27 cellular contexts compared by ENCODE assay signal in the genomic region with DNA sequence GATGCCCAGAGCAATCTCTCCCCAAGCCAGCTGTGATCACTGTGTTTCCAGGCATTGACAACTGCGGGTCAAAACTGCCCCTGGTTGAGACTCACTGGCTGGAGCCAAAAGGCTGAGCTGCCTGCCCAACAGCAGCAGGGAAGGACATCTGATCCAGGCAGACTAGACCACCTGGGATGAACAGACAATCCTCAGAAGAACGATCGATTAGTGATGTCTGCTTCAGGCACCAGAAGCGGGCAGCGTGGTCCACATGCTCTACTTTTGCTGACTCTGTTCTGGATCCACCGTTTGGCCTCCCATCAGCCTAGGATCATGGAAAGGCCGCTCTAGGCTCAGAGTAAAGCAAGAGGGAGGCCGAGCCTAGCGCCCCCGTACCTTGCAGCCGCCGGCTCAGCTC. TPM values are rescaled to one million over a fixed set of nuclear protein-coding genes. Genes with fewer than 3 reads are reported as not detected.
A peak's percentile ranks its signal among the peaks of the same experiment; 100 is the strongest.
DNase-seq lines count a peak whose midpoint lies in the region; ATAC-seq, FAIRE-seq and TF ChIP-seq lines count a peak whose summit lies in the region.
"Had no signal": no experiment of that assay in that cellular context is flagged by ENCODE, and none has a peak within 500 bp of the region (broad histone marks: within the 10 kb centered on the region; RNA-seq: fewer than 3 reads in every experiment).

No MANE protein-coding gene starts in this region.

- no peak overlapping the region for H2AK5ac ChIP-seq in neuronal stem cell (ENCODE audit: low read depth, low read length)

- H3K4ac ChIP-seq in neuronal stem cell (ENCODE audit: low read length) = no peak overlapping the region

- peaks cover 16% of the 10 kb centered on the region for H3K79me2 ChIP-seq in K562 (ENCODE audit: control insufficient read depth, insufficient read depth, low read length)

- H3K4me1 ChIP-seq in HEK293 (ENCODE audit: control insufficient read depth, insufficient read depth, low read length) (no peaks in the 10 kb centered on the region), K562 (replicated peaks in 1 of 2; ENCODE audit: control insufficient read depth in 2 of 2, insufficient read depth in 2 of 2, low read length in 2 of 2) (peaks cover 1 to 24% of the 10 kb centered on the region in 2 experiments; a peak in 4 of 5 replicates), neuronal stem cell (ENCODE audit: control insufficient read depth in 2 of 2, insufficient read depth in 1 of 2, low read depth in 1 of 2, low read length in 2 of 2) (no peaks in the 10 kb centered on the region)
- no peaks in the 10 kb centered on the region for H3K4me1 ChIP-seq in CD8-positive, alpha-beta memory T cell (ENCODE audit: insufficient read depth, low read length)
- H3K4me1 ChIP-seq: BE2C, Caco-2 had no signal

- no peak for DNase-seq in K562 (ENCODE audit: extremely low read depth in 1 of 4, low spot score in 3 of 4)
- DNase-seq in neuronal stem cell (ENCODE audit: low spot score) = no peak
- DNase-seq in stimulated activated naive B cell treated with anti-CD40 and anti-IgM and Interleukin-4, amounts not matched to agents 10 μg/mL and 1 μg/mL and 100 μg/mL, for 72 hours = no peak
- DNase-seq in GDM1 (lab: John Stamatoyannopoulos, UW) = no peak
- no peak for DNase-seq in NCI-H82 (lab: John Stamatoyannopoulos, UW)
- no peak for DNase-seq in CD8-positive, alpha-beta memory T cell
- DNase-seq: 8988T; ACHN; BE2C; C1 segment of cervical spinal cord; Caco-2; Calu3; CD4-positive, alpha-beta memory T cell; CD4-positive, CD25-positive, alpha-beta regulatory T cell; DMS79 treated with DMSO at 0.1 percent for 48 hours had no signal

- no peak overlapping the region for H2AFZ ChIP-seq in K562 (ENCODE audit: low read depth, low read length)
- H2AFZ ChIP-seq in neuronal stem cell (ENCODE audit: low read length) = no peak overlapping the region

- H4K91ac ChIP-seq in neuronal stem cell (ENCODE audit: low read depth, low read length, poor library complexity) = no peak overlapping the region

- intact Hi-C loops in K562 (cut with micrococcal nuclease) = loop anchor here (10.0 kb wide), 1 partner anchor 163 kb away; no protein-coding TSS in a partner anchor

- no peak overlapping the region for H2BK5ac ChIP-seq in neuronal stem cell (ENCODE audit: low read length)

- peak overlapping the region; percentile 31 for H3K14ac ChIP-seq in neuronal stem cell (ENCODE audit: low read length)

- no peak for ATAC-seq in K562
- ATAC-seq in stimulated activated naive B cell treated with anti-CD40 and anti-IgM and Interleukin-4, amounts not matched to agents 10 μg/mL and 1 μg/mL and 100 μg/mL, for 72 hours (replicated peaks) = no peak
- no peak for ATAC-seq in HG02623 (IDR thresholded peaks at IDR 0.05; ENCODE audit: unreplicated experiment)
- ATAC-seq: GM12878 had no signal

- H3K9me3 ChIP-seq in HEK293 (ENCODE audit: control insufficient read depth, insufficient read depth, low read depth, low read length) (no peaks in the 10 kb centered on the region), K562 (replicated peaks; ENCODE audit: control insufficient read depth, insufficient read depth, low read depth, low read length) (no peaks in the 10 kb centered on the region), neuronal stem cell (replicated peaks in 1 of 2; ENCODE audit: control insufficient read depth in 2 of 2, insufficient read depth in 1 of 2, low read depth in 1 of 2, low read length in 2 of 2) (peaks cover 0 to 2% of the 10 kb centered on the region in 2 donors)
- H3K9me3 ChIP-seq in CD8-positive, alpha-beta memory T cell (ENCODE audit: low read length) = no peaks in the 10 kb centered on the region
- H3K9me3 ChIP-seq: BE2C, BLaER1, Caco-2 had no signal

- in situ Hi-C loops in K562 (cut with MboI) = no loop called here

- no peak for TF ChIP-seq RAD21 in K562 (CRISPR knock-in tag; conservative IDR thresholded peaks at IDR 0.05 in 1 of 2, IDR thresholded peaks at IDR 0.05 in 1 of 2)

- H3K4me3 Mint-ChIP-seq in stimulated activated naive B cell treated with anti-CD40 and anti-IgM and Interleukin-4, amounts not matched to agents 10 μg/mL and 1 μg/mL and 100 μg/mL, for 72 hours = no peak overlapping the region
- H3K4me3 Mint-ChIP-seq in CD8-positive, alpha-beta memory T cell = no peak overlapping the region
- H3K4me3 Mint-ChIP-seq: CD14-positive monocyte; CD4-positive, alpha-beta memory T cell; CD4-positive, CD25-positive, alpha-beta regulatory T cell had no signal

- no peaks in the 10 kb centered on the region for H3K79me1 ChIP-seq in neuronal stem cell (ENCODE audit: low read depth, low read length)

- FAIRE-seq in K562 (lab: Jason Lieb, UNC) = no peak
- FAIRE-seq: A204.1, D721Med, G401.6, GM12878, GM12892, GM18507 had no signal

- H3K36me3 Mint-ChIP-seq in stimulated activated naive B cell treated with anti-CD40 and anti-IgM and Interleukin-4, amounts not matched to agents 10 μg/mL and 1 μg/mL and 100 μg/mL, for 72 hours = peaks cover 40 to 59% of the 10 kb centered on the region in 2 donors
- peaks cover 3 to 81% (median 5%) of the 10 kb centered on the region in 3 donors for H3K36me3 Mint-ChIP-seq in CD8-positive, alpha-beta memory T cell

- H2BK12ac ChIP-seq in neuronal stem cell (ENCODE audit: low read length) = no peak overlapping the region

- peak overlapping the region; percentile 27 for H3K18ac ChIP-seq in neuronal stem cell (ENCODE audit: low read length)

- no peak for TF ChIP-seq CTCF in HEK293 (tag by site-specific recombination; IDR thresholded peaks at IDR 0.05)
- TF ChIP-seq CTCF in K562 (IDR thresholded peaks at IDR 0.05 in 2 of 3, conservative IDR thresholded peaks at IDR 0.05 in 1 of 3; ENCODE audit: insufficient read depth in 2 of 3, low read depth in 1 of 3, low read length in 3 of 3) = no peak

- H3K27me3 Mint-ChIP-seq in stimulated activated naive B cell treated with anti-CD40 and anti-IgM and Interleukin-4, amounts not matched to agents 10 μg/mL and 1 μg/mL and 100 μg/mL, for 72 hours = no peaks in the 10 kb centered on the region
- no peaks in the 10 kb centered on the region for H3K27me3 Mint-ChIP-seq in CD8-positive, alpha-beta memory T cell
- H3K27me3 Mint-ChIP-seq: CD4-positive, alpha-beta memory T cell; CD4-positive, CD25-positive, alpha-beta regulatory T cell had no signal

- H3K27ac ChIP-seq in HEK293 (ENCODE audit: extremely low read depth, low read depth, low read length) (no peak overlapping the region), K562 (ENCODE audit: extremely low read depth, low read depth, low read length) (no peak overlapping the region), neuronal stem cell (replicated peaks; ENCODE audit: low read length) (no peak overlapping the region)
- no peak overlapping the region for H3K27ac ChIP-seq in CD8-positive, alpha-beta memory T cell (ENCODE audit: low read depth, low read length)
- H3K27ac ChIP-seq: BLaER1 had no signal

- H2BK120ac ChIP-seq in neuronal stem cell (ENCODE audit: low read depth, low read length) = no peak overlapping the region

- no peaks in the 10 kb centered on the region for H3K9me1 ChIP-seq in K562 (ENCODE audit: control insufficient read depth, insufficient read depth, low read length)

- no peak; the same call in 1 of the 2 replicates for TF ChIP-seq POLR2A in K562 (conservative IDR thresholded peaks at IDR 0.05)

- H4K20me1 ChIP-seq in K562 (replicated peaks; ENCODE audit: control insufficient read depth, insufficient read depth, low read length) = 0 out of 2 replicates have a peak, but pooled peaks cover 10% of the 10 kb centered on the region

- WGBS in K562 (ENCODE audit: insufficient coverage, low coverage, missing lambda C conversion rate) = 94% methylated on average over 12 of the region's 12 CpGs
- no CpG with 5 or more reads among the region's 12 CpGs for WGBS in neuronal stem cell (ENCODE audit: extremely low coverage in 2 of 2, insufficient read length in 2 of 2, insufficient replicate concordance in 1 of 2), 2 donors

- peaks cover 16 to 64% of the 10 kb centered on the region in 2 experiments; a peak in 2 of 3 replicates for H3K36me3 ChIP-seq in HEK293 (ENCODE audit: control insufficient read depth in 2 of 2, insufficient read depth in 1 of 2, low read length in 2 of 2)
- H3K36me3 ChIP-seq in K562 (ENCODE audit: control insufficient read depth, insufficient read depth, low read length) = peaks cover 89% of the 10 kb centered on the region
- peaks cover 28 to 82% of the 10 kb centered on the region in 2 donors for H3K36me3 ChIP-seq in neuronal stem cell (replicated peaks in 1 of 2; ENCODE audit: control insufficient read depth in 2 of 2, insufficient read depth in 2 of 2, low read length in 2 of 2)
- peaks cover 13% of the 10 kb centered on the region for H3K36me3 ChIP-seq in CD8-positive, alpha-beta memory T cell (ENCODE audit: insufficient read depth, low read length)

- peak overlapping the region; percentile 5 for H3K27ac Mint-ChIP-seq in stimulated activated naive B cell treated with anti-CD40 and anti-IgM and Interleukin-4, amounts not matched to agents 10 μg/mL and 1 μg/mL and 100 μg/mL, for 72 hours
- no peak overlapping the region for H3K27ac Mint-ChIP-seq in CD8-positive, alpha-beta memory T cell
- H3K27ac Mint-ChIP-seq: CD14-positive monocyte; CD4-positive, CD25-positive, alpha-beta regulatory T cell had no signal

- H3K4me3 ChIP-seq in HEK293 (ENCODE audit: low read depth, low read length) = no peak overlapping the region
- no peak overlapping the region for H3K4me3 ChIP-seq in K562
- H3K4me3 ChIP-seq in neuronal stem cell (ENCODE audit: low read length in 2 of 2) = no peak overlapping the region
- H3K4me3 ChIP-seq in CD8-positive, alpha-beta memory T cell (ENCODE audit: low read length) = no peak overlapping the region
- H3K4me3 ChIP-seq: BLaER1, GM12878 had no signal

- no peaks in the 10 kb centered on the region for H3K4me1 Mint-ChIP-seq in stimulated activated naive B cell treated with anti-CD40 and anti-IgM and Interleukin-4, amounts not matched to agents 10 μg/mL and 1 μg/mL and 100 μg/mL, for 72 hours
- peaks cover 0 to under 1% (median under 1%) of the 10 kb centered on the region in 3 donors for H3K4me1 Mint-ChIP-seq in CD8-positive, alpha-beta memory T cell
- H3K4me1 Mint-ChIP-seq: CD14-positive monocyte had no signal

- H4K8ac ChIP-seq in neuronal stem cell (ENCODE audit: low read depth, low read length) = no peak overlapping the region

- H3K9me3 Mint-ChIP-seq in stimulated activated naive B cell treated with anti-CD40 and anti-IgM and Interleukin-4, amounts not matched to agents 10 μg/mL and 1 μg/mL and 100 μg/mL, for 72 hours = no peaks in the 10 kb centered on the region
- H3K9me3 Mint-ChIP-seq in CD8-positive, alpha-beta memory T cell = peaks cover 0 to 2% (median 0%) of the 10 kb centered on the region in 5 donors
- H3K9me3 Mint-ChIP-seq: CD4-positive, alpha-beta memory T cell; CD4-positive, CD25-positive, alpha-beta regulatory T cell had no signal

- no peak overlapping the region for H3K4me2 ChIP-seq in K562 (ENCODE audit: insufficient read depth, low read length)
- no peak overlapping the region for H3K4me2 ChIP-seq in neuronal stem cell (ENCODE audit: insufficient read depth, low read length, poor library complexity, severe bottlenecking)
- H3K4me2 ChIP-seq: BLaER1 had no signal

- no peak overlapping the region for H2BK15ac ChIP-seq in neuronal stem cell (ENCODE audit: low read length)

- H3K27me3 ChIP-seq in K562 (ENCODE audit: control insufficient read depth in 2 of 2, insufficient read depth in 2 of 2, low read length in 2 of 2) = no peaks in the 10 kb centered on the region
- no peaks in the 10 kb centered on the region for H3K27me3 ChIP-seq in neuronal stem cell (ENCODE audit: control insufficient read depth in 3 of 3, insufficient read depth in 3 of 3, low read depth in 1 of 3, low read length in 3 of 3)
- no peaks in the 10 kb centered on the region for H3K27me3 ChIP-seq in CD8-positive, alpha-beta memory T cell (ENCODE audit: insufficient read depth, low read length, poor library complexity, severe bottlenecking)
- H3K27me3 ChIP-seq: BE2C, BLaER1 had no signal

- no peak for TF ChIP-seq EP300 in K562 (IDR thresholded peaks at IDR 0.05; ENCODE audit: low read length)

- H3K9ac ChIP-seq in K562 (ENCODE audit: insufficient read depth in 1 of 2, low read depth in 2 of 2, low read length in 2 of 2) (no peak overlapping the region), neuronal stem cell (ENCODE audit: low read depth, low read length, poor library complexity) (peak overlapping the region; percentile 15)
- H3K9ac ChIP-seq: BLaER1 had no signal

- BruUV-seq in K562 (replicated peaks; lab: Mats Ljungman, UMichigan) = no TSS peak

- H3K23ac ChIP-seq in neuronal stem cell (ENCODE audit: low read depth, low read length, poor library complexity) = no peak overlapping the region

- CTCF ChIA-PET in HEK293 (lab: Yijun Ruan, JAX) = interaction anchor here (0.7 kb wide), 1 partner anchor 420 kb away, joined by 3 read pairs; no protein-coding TSS in a partner anchor
- CTCF ChIA-PET in K562 (lab: Yijun Ruan, JAX; ENCODE audit: low intra/inter-chr PET ratio) = no interaction called here
- CTCF ChIA-PET in CD8-positive, alpha-beta memory T cell (lab: Charles Lee) = no interaction called here

- POLR2A ChIA-PET in HEK293 (lab: Yijun Ruan, JAX) = no interaction called here
- POLR2A ChIA-PET in K562 (lab: Yijun Ruan, JAX) = interaction anchor here (0.7 to 1.0 kb wide), 3 partner anchors 10 to 13 kb away, joined by 3 read pairs; no protein-coding TSS in a partner anchor
- POLR2A ChIA-PET in CD8-positive, alpha-beta memory T cell (lab: Charles Lee) = no interaction called here

RNA-seq across cellular contexts. Expression of a gene that starts 9.9 kb away (rescaled TPM):
- total RNA-seq in K562 (2011; cell fraction: chromatin; rRNA removed; ENCODE audit: low replicate concordance) = 21.2 and 44.5 TPM in 2 replicates
- 22.6 and 39.5 TPM in 2 replicates for total RNA-seq in K562 (2011; cell fraction: nucleolus; rRNA removed)
- 29.0 and 50.9 TPM in 2 replicates for total RNA-seq in K562 (2011; cell fraction: nucleoplasm; rRNA removed)
- total RNA-seq in K562 (2014; rRNA removed) = 9.7 and 14.7 TPM in 2 replicates
- 5.7 and 7.3 TPM in 2 replicates for total RNA-seq in K562 (2014; rRNA removed; fragmentation: Illumina TruSeq; extraction: Trizol)
- total RNA-seq in K562 (2015; rRNA removed; fragmentation: Illumina TruSeq; extraction: Trizol) = 3.1 and 3.2 TPM in 2 replicates
- 13.8 and 21.1 TPM in 2 replicates for total RNA-seq in K562 (2021)
- polyA plus RNA-seq in K562 (2011; rRNA removed) = 4.6 and 15.8 TPM in 2 replicates
- 4.3 and 28.1 TPM in 2 replicates for polyA plus RNA-seq in K562 (2011; cell fraction: cytosol; rRNA removed)
- polyA plus RNA-seq in K562 (2011; cell fraction: nucleus; rRNA removed) = 3.8 and 33.4 TPM in 2 replicates
- 6.4 and 10.7 TPM in 2 replicates for polyA plus RNA-seq in K562 (2012)
- polyA plus RNA-seq in K562 (2014; fragmentation: Illumina TruSeq; extraction: Trizol) = 19.6 and 26.5 TPM in 2 replicates
- polyA plus RNA-seq in K562 (2014; fragmentation: Nextera tagmentation; extraction: Ambion mirVana) = 1 to 10 TPM; 5.4 to 5.7 TPM
- 12.4 and 17.5 TPM in 2 replicates for polyA plus RNA-seq in K562 (2014; rRNA removed)
- 1.9 and 8.0 TPM in 2 replicates for polyA minus RNA-seq in K562 (2011; rRNA and poly(A)+ RNA removed)
- polyA minus RNA-seq in K562 (2011; cell fraction: cytosol; rRNA and poly(A)+ RNA removed) = 3.7 and 9.2 TPM in 2 replicates
- 1.9 and 6.6 TPM in 2 replicates for polyA minus RNA-seq in K562 (2011; cell fraction: nucleus; rRNA and poly(A)+ RNA removed)
- polyA plus RNA-seq in neuronal stem cell (2013, experiment 1 of 2) = 0.26 TPM
- 0.17 TPM for polyA plus RNA-seq in neuronal stem cell (2013, experiment 2 of 2)
- not detected for total RNA-seq in CD8-positive, alpha-beta memory T cell
- 0.21 TPM for polyA plus RNA-seq in CD8-positive, alpha-beta memory T cell
- total RNA-seq: A673, Caco-2, GM12878 had no signal
- polyA plus RNA-seq: AG04450; CD4-positive, alpha-beta memory T cell; CD4-positive, CD25-positive, alpha-beta regulatory T cell; GM12878 had no signal

RNA-seq across cellular contexts. Expression of a gene that starts 15.0 kb away (rescaled TPM):
- 86.2 and 226 TPM in 2 replicates for total RNA-seq in K562 (2011; cell fraction: chromatin; rRNA removed; ENCODE audit: low replicate concordance)
- 132 and 156 TPM in 2 replicates for total RNA-seq in K562 (2011; cell fraction: nucleolus; rRNA removed)
- 101 and 114 TPM in 2 replicates for total RNA-seq in K562 (2011; cell fraction: nucleoplasm; rRNA removed)
- total RNA-seq in K562 (2014; rRNA removed) (63.2 and 78.7 TPM in 2 replicates), K562 (2014; rRNA removed; fragmentation: Illumina TruSeq; extraction: Trizol) (25.8 and 29.2 TPM in 2 replicates), K562 (2015; rRNA removed; fragmentation: Illumina TruSeq; extraction: Trizol) (41.9 and 43.3 TPM in 2 replicates), K562 (2021) (65.7 and 70.3 TPM in 2 replicates)
- polyA plus RNA-seq in K562 (2011; rRNA removed) (23.3 and 28.6 TPM in 2 replicates), K562 (2014; fragmentation: Illumina TruSeq; extraction: Trizol) (39.5 and 44.9 TPM in 2 replicates), K562 (2014; fragmentation: Nextera tagmentation; extraction: Ambion mirVana) (1 to 10 TPM; 7.5 to 9.8 TPM), K562 (2014; rRNA removed) (51.2 and 53.8 TPM in 2 replicates)
- 19.8 and 50.7 TPM in 2 replicates for polyA plus RNA-seq in K562 (2011; cell fraction: cytosol; rRNA removed)
- 75.3 and 114 TPM in 2 replicates for polyA plus RNA-seq in K562 (2011; cell fraction: nucleus; rRNA removed)
- polyA plus RNA-seq in K562 (2012) = 36.1 and 51.9 TPM in 2 replicates
- 19.9 and 43.3 TPM in 2 replicates for polyA minus RNA-seq in K562 (2011; rRNA and poly(A)+ RNA removed)
- polyA minus RNA-seq in K562 (2011; cell fraction: cytosol; rRNA and poly(A)+ RNA removed) = 18.3 and 33.0 TPM in 2 replicates
- 32.5 and 38.9 TPM in 2 replicates for polyA minus RNA-seq in K562 (2011; cell fraction: nucleus; rRNA and poly(A)+ RNA removed)
- 7.9 TPM for polyA plus RNA-seq in neuronal stem cell (2013, experiment 1 of 2)
- polyA plus RNA-seq in neuronal stem cell (2013, experiment 2 of 2) = 7.9 TPM
- 10 to 100 TPM; 21.4 to 22.2 TPM for total RNA-seq in CD8-positive, alpha-beta memory T cell
- 15.8 TPM for polyA plus RNA-seq in CD8-positive, alpha-beta memory T cell

RNA-seq across cellular contexts. Expression of a gene that starts 27.7 kb away (rescaled TPM):
- 21.2 and 53.9 TPM in 2 replicates for total RNA-seq in K562 (2011; cell fraction: chromatin; rRNA removed; ENCODE audit: low replicate concordance)
- 25.4 and 29.5 TPM in 2 replicates for total RNA-seq in K562 (2011; cell fraction: nucleolus; rRNA removed)
- 24.6 and 30.8 TPM in 2 replicates for total RNA-seq in K562 (2011; cell fraction: nucleoplasm; rRNA removed)
- total RNA-seq in K562 (2014; rRNA removed) (18.1 and 21.3 TPM in 2 replicates), K562 (2014; rRNA removed; fragmentation: Illumina TruSeq; extraction: Trizol) (6.8 and 8.0 TPM in 2 replicates), K562 (2015; rRNA removed; fragmentation: Illumina TruSeq; extraction: Trizol) (9.6 and 11.5 TPM in 2 replicates), K562 (2021) (17.3 and 18.9 TPM in 2 replicates)
- polyA plus RNA-seq in K562 (2011; rRNA removed) (11.9 and 13.2 TPM in 2 replicates), K562 (2014; fragmentation: Illumina TruSeq; extraction: Trizol) (13.5 and 14.0 TPM in 2 replicates), K562 (2014; fragmentation: Nextera tagmentation; extraction: Ambion mirVana) (under 1 TPM; 0.35 to 0.59 TPM), K562 (2014; rRNA removed) (15.9 and 22.1 TPM in 2 replicates)
- 9.1 and 15.2 TPM in 2 replicates for polyA plus RNA-seq in K562 (2011; cell fraction: cytosol; rRNA removed)
- polyA plus RNA-seq in K562 (2011; cell fraction: nucleus; rRNA removed) = 39.1 and 62.6 TPM in 2 replicates
- polyA plus RNA-seq in K562 (2012) = 22.7 and 23.7 TPM in 2 replicates
- 3.1 and 7.7 TPM in 2 replicates for polyA minus RNA-seq in K562 (2011; rRNA and poly(A)+ RNA removed)
- 5.2 and 6.4 TPM in 2 replicates for polyA minus RNA-seq in K562 (2011; cell fraction: cytosol; rRNA and poly(A)+ RNA removed)
- 10.0 and 12.8 TPM in 2 replicates for polyA minus RNA-seq in K562 (2011; cell fraction: nucleus; rRNA and poly(A)+ RNA removed)
- 19.6 TPM for polyA plus RNA-seq in neuronal stem cell (2013, experiment 1 of 2)
- 18.4 TPM for polyA plus RNA-seq in neuronal stem cell (2013, experiment 2 of 2)
- under 1 TPM; 0.27 to 0.74 TPM for total RNA-seq in CD8-positive, alpha-beta memory T cell
- polyA plus RNA-seq in CD8-positive, alpha-beta memory T cell = 0.28 TPM

Comparison
In these comparisons a context has a peak if more than half of its experiments do, and no peak if none do; other contexts are left out.
1. RNA of a gene that starts 27.7 kb away (total RNA-seq): 6.8 to 53.9 TPM in K562; 0.27 to 0.74 TPM in CD8-positive, alpha-beta memory T cell; every median in the first group is over 4 times any median in the second.